In genomic region chr2:176132397-176133086, GRCh38 we compare ENCODE assay signal across 10 cellular contexts. TPM values are rescaled to one million over a fixed set of nuclear protein-coding genes. Genes with fewer than 3 reads are reported as not detected.
A peak's percentile ranks its signal among the peaks of the same experiment; 100 is the strongest.
DNase-seq lines count a peak whose midpoint lies in the region; ATAC-seq, FAIRE-seq and TF ChIP-seq lines count a peak whose summit lies in the region.
"Had no signal": no experiment of that assay in that cellular context is flagged by ENCODE, and none has a peak within 500 bp of the region (broad histone marks: within the 10 kb centered on the region; RNA-seq: fewer than 3 reads in every experiment).

No MANE protein-coding gene starts in this region.

- H2BK15ac ChIP-seq in mesenchymal stem cell (ENCODE audit: low read depth, poor library complexity, severe bottlenecking): no peak overlapping the region

- intact Hi-C loops in HepG2 (cut with micrococcal nuclease; ENCODE audit: unreplicated experiment) (no loop called here), right lobe of liver (cut with DNase I) (no loop called here), uterus (cut with DNase I; ENCODE audit: low total_unique reads) (no loop called here)

- H3K4me1 ChIP-seq in HepG2 (ENCODE audit: insufficient read depth, low read length) (no peaks in the 10 kb centered on the region), right lobe of liver (peaks cover 0 to 12% (median 0%) of the 10 kb centered on the region in 4 donors), mesenchymal stem cell (ENCODE audit: control insufficient read depth, insufficient read depth, low read depth, low read length) (peaks cover 22% of the 10 kb centered on the region), uterus (peaks cover 0 to 15% of the 10 kb centered on the region in 2 donors)

- TF ChIP-seq EP300 in HepG2 (IDR thresholded peaks at IDR 0.05; ENCODE audit: low read depth in 2 of 2, low read length in 2 of 2): no peak
- no peak for TF ChIP-seq EP300 in HepG2 (CRISPR knock-in tag; IDR thresholded peaks at IDR 0.05; ENCODE audit: borderline replicate concordance)

- H3K27me3 ChIP-seq in HepG2 (ENCODE audit: control insufficient read depth in 1 of 2, insufficient read depth in 2 of 2, low read length in 2 of 2) (peaks cover 12 to 87% of the 10 kb centered on the region in 2 experiments), right lobe of liver (peaks cover 29 to 79% of the 10 kb centered on the region in 2 donors), mesenchymal stem cell (ENCODE audit: control insufficient read depth in 1 of 2, insufficient read depth in 1 of 2, low read length in 2 of 2) (peaks cover 0 to 70% of the 10 kb centered on the region in 2 experiments), uterus (no peaks in the 10 kb centered on the region)

- DNase-seq in HepG2 (ENCODE audit: low spot score): no peak
- no peak for DNase-seq in right lobe of liver
- no peak for DNase-seq in activated naive CD8-positive, alpha-beta T cell treated with anti-CD3 and anti-CD28 coated beads, Interleukin-2, amount 50 U/mL, for 24 hours
- peak; percentile 21 for DNase-seq in mesenchymal stem cell
- DNase-seq in uterus: peak in 1 of 2 donors; percentile 53
- DNase-seq in NOMO-1 treated with dmso at 0.1 percent for 144 hours (lab: John Stamatoyannopoulos, UW; ENCODE audit: unreplicated experiment): no peak

- no peak overlapping the region for H3K18ac ChIP-seq in mesenchymal stem cell (ENCODE audit: low read depth in 1 of 2, low read length in 2 of 2)

- H2AFZ ChIP-seq in HepG2 (ENCODE audit: low read length): no peak overlapping the region
- no peak overlapping the region for H2AFZ ChIP-seq in mesenchymal stem cell (ENCODE audit: low read depth, low read length)

- in situ Hi-C loops in HepG2 (cut with HindIII; ENCODE audit: extremely low pct_ligation_motif_present, low pct_unique_long_range_greater_than_20kb): no loop called here

- no peak for TF ChIP-seq POLR2A in HepG2 (IDR thresholded peaks at IDR 0.05; ENCODE audit: insufficient read depth in 1 of 2, low read depth in 2 of 2, low read length in 2 of 2)
- TF ChIP-seq POLR2A in right lobe of liver (IDR thresholded peaks at IDR 0.05): no peak
- peak in 1 of 2 donors; percentile 21 for TF ChIP-seq POLR2A in uterus (IDR thresholded peaks at IDR 0.05)

- no peak for TF ChIP-seq CTCF in HepG2 (CRISPR knock-in tag; IDR thresholded peaks at IDR 0.05)
- TF ChIP-seq CTCF in right lobe of liver (IDR thresholded peaks at IDR 0.05): no peak
- no peak for TF ChIP-seq CTCF in uterus (IDR thresholded peaks at IDR 0.05)

- no peak overlapping the region for H3K27ac ChIP-seq in HepG2 (ENCODE audit: extremely low read length, insufficient read depth, low read length)
- no peak overlapping the region for H3K27ac ChIP-seq in right lobe of liver
- peak overlapping the region; percentile 23 for H3K27ac ChIP-seq in mesenchymal stem cell (ENCODE audit: low read length, poor library complexity, severe bottlenecking)
- H3K27ac ChIP-seq in uterus: peak overlapping the region; percentile 98 to 99
- H3K27ac ChIP-seq: SK-N-MC had no signal

- WGBS in HepG2 (ENCODE audit: low lambda C conversion rate): 30% methylated on average over 28 of the region's 28 CpGs
- 5% methylated on average over 28 of the region's 28 CpGs for WGBS in right lobe of liver (ENCODE audit: insufficient coverage, low coverage, low lambda C conversion rate, missing lambda C conversion rate)
- WGBS in mesenchymal stem cell: 5% methylated on average over 28 of the region's 28 CpGs

- no peaks in the 10 kb centered on the region for H4K20me1 ChIP-seq in HepG2 (ENCODE audit: insufficient read depth, low read length)

- no peak overlapping the region for H3K14ac ChIP-seq in mesenchymal stem cell (ENCODE audit: low read length in 2 of 2)

- H3K9ac ChIP-seq in HepG2 (ENCODE audit: insufficient read depth, low read depth, low read length): no peak overlapping the region
- H3K9ac ChIP-seq in mesenchymal stem cell (ENCODE audit: low read length): peak overlapping the region; percentile 96

- H3K36me3 Mint-ChIP-seq in activated naive CD8-positive, alpha-beta T cell treated with anti-CD3 and anti-CD28 coated beads, Interleukin-2, amount 50 U/mL, for 24 hours (ENCODE audit: low read depth): no peaks in the 10 kb centered on the region

- no peak overlapping the region for H2BK12ac ChIP-seq in mesenchymal stem cell (ENCODE audit: low read length in 2 of 2)

- TF ChIP-seq RAD21 in HepG2 (CRISPR knock-in tag; IDR thresholded peaks at IDR 0.05): no peak

- H3K79me1 ChIP-seq in mesenchymal stem cell (replicated peaks; ENCODE audit: low read length, poor library complexity, severe bottlenecking): peaks cover 2% of the 10 kb centered on the region

- peaks cover 38% of the 10 kb centered on the region for H3K4me1 Mint-ChIP-seq in activated naive CD8-positive, alpha-beta T cell treated with anti-CD3 and anti-CD28 coated beads, Interleukin-2, amount 50 U/mL, for 24 hours

- ATAC-seq in HepG2 (no peak), right lobe of liver (no peak), HG03520 (IDR thresholded peaks at IDR 0.05; ENCODE audit: unreplicated experiment) (no peak), GM18498 (IDR thresholded peaks at IDR 0.05; ENCODE audit: unreplicated experiment) (no peak)
- no peak for ATAC-seq in activated naive CD8-positive, alpha-beta T cell treated with anti-CD3 and anti-CD28 coated beads, Interleukin-2, amount 50 U/mL, for 24 hours
- ATAC-seq: left lobe of liver had no signal

- CTCF ChIA-PET in HepG2 (lab: Yijun Ruan, JAX; ENCODE audit: low intra/inter-chr PET ratio, low total read pairs): no interaction called here

- no peak overlapping the region for H2AK5ac ChIP-seq in mesenchymal stem cell (ENCODE audit: low read length, severe bottlenecking)

- H3K4me2 ChIP-seq in HepG2 (ENCODE audit: low read depth, low read length) (peak overlapping the region; percentile 51), mesenchymal stem cell (ENCODE audit: low read length, poor library complexity, severe bottlenecking) (peak overlapping the region; percentile 73)

- H3K23ac ChIP-seq in mesenchymal stem cell (ENCODE audit: low read length in 2 of 2): no peak overlapping the region

- H2BK5ac ChIP-seq in mesenchymal stem cell (ENCODE audit: low read depth, low read length, poor library complexity, severe bottlenecking): no peak overlapping the region

- POLR2A ChIA-PET in HepG2 (lab: Yijun Ruan, JAX): no interaction called here

- H3K27me3 Mint-ChIP-seq in activated naive CD8-positive, alpha-beta T cell treated with anti-CD3 and anti-CD28 coated beads, Interleukin-2, amount 50 U/mL, for 24 hours: peaks cover 81% of the 10 kb centered on the region

- H3K4me3 ChIP-seq in HepG2 (replicated peaks in 1 of 3; ENCODE audit: insufficient read depth in 1 of 3, low read depth in 2 of 3, low read length in 3 of 3): peak overlapping the region in 1 of 3 experiments; percentile 8; a peak in 1 of 6 replicates
- no peak overlapping the region for H3K4me3 ChIP-seq in right lobe of liver
- peak overlapping the region; percentile 18 to 82 for H3K4me3 ChIP-seq in mesenchymal stem cell (ENCODE audit: insufficient read depth in 1 of 2, low read depth in 1 of 2, low read length in 2 of 2)
- H3K4me3 ChIP-seq in uterus: peak overlapping the region; percentile 62 to 78
- H3K4me3 ChIP-seq: SK-N-MC had no signal

- peak overlapping the region; percentile 64 for H3K27ac Mint-ChIP-seq in activated naive CD8-positive, alpha-beta T cell treated with anti-CD3 and anti-CD28 coated beads, Interleukin-2, amount 50 U/mL, for 24 hours

- FAIRE-seq in HepG2 (lab: Jason Lieb, UNC): no peak

- no peak overlapping the region for H4K8ac ChIP-seq in mesenchymal stem cell (ENCODE audit: low read length)

- no peaks in the 10 kb centered on the region for H3K79me2 ChIP-seq in HepG2 (ENCODE audit: insufficient read depth, low read length)

- H3K4me3 Mint-ChIP-seq in activated naive CD8-positive, alpha-beta T cell treated with anti-CD3 and anti-CD28 coated beads, Interleukin-2, amount 50 U/mL, for 24 hours: peak overlapping the region; percentile 78

- no peak overlapping the region for H4K91ac ChIP-seq in mesenchymal stem cell (ENCODE audit: low read length)

- H3K4ac ChIP-seq in mesenchymal stem cell (ENCODE audit: low read depth in 1 of 2, low read length in 2 of 2): no peak overlapping the region

- BruUV-seq in HepG2 (replicated peaks; lab: Mats Ljungman, UMichigan): no TSS peak

- peaks cover 4% of the 10 kb centered on the region for H3K9me3 Mint-ChIP-seq in activated naive CD8-positive, alpha-beta T cell treated with anti-CD3 and anti-CD28 coated beads, Interleukin-2, amount 50 U/mL, for 24 hours

- no peak overlapping the region for H2BK120ac ChIP-seq in mesenchymal stem cell (ENCODE audit: low read depth, low read length)

- H3K9me3 ChIP-seq in HepG2 (ENCODE audit: low read length) (no peaks in the 10 kb centered on the region), right lobe of liver (no peaks in the 10 kb centered on the region), mesenchymal stem cell (ENCODE audit: control insufficient read depth, low read length) (no peaks in the 10 kb centered on the region), uterus (no peaks in the 10 kb centered on the region)

- H3K36me3 ChIP-seq in HepG2 (replicated peaks in 1 of 2; ENCODE audit: control insufficient read depth in 1 of 2, insufficient read depth in 2 of 2, low read length in 2 of 2) (no peaks in the 10 kb centered on the region), right lobe of liver (no peaks in the 10 kb centered on the region), mesenchymal stem cell (ENCODE audit: control insufficient read depth in 1 of 2, insufficient read depth in 2 of 2, low read depth in 1 of 2, low read length in 2 of 2) (no peaks in the 10 kb centered on the region), uterus (no peaks in the 10 kb centered on the region)

RNA-seq across cellular contexts. Expression of gene HOXD8, which starts 3.0 kb away (rescaled TPM):
- total RNA-seq in HepG2 (2016; rRNA removed; fragmentation: Illumina TruSeq; extraction: Trizol) (not detected in 2 replicates), right lobe of liver (under 1 TPM in 1 of 6 experiments, not detected in 5; 0.74 TPM), uterus (10 to 100 TPM; 25.8 to 75.6 (median 48.0) TPM)
- not detected in 2 replicates for total RNA-seq in HepG2 (2016; cell fraction: cytosol; rRNA removed; fragmentation: Illumina TruSeq; extraction: Trizol; ENCODE audit: low read depth)
- not detected in 2 replicates for total RNA-seq in HepG2 (2016; cell fraction: insoluble cytoplasmic fraction; rRNA removed; fragmentation: Illumina TruSeq; extraction: Trizol)
- total RNA-seq in HepG2 (2016; cell fraction: membrane; rRNA removed; fragmentation: Illumina TruSeq; extraction: Trizol): not detected in 2 replicates
- total RNA-seq in HepG2 (2016; cell fraction: nucleus; rRNA removed; fragmentation: Illumina TruSeq; extraction: Trizol): not detected in 2 replicates
- not detected in 2 replicates for polyA plus RNA-seq in HepG2 (2011; rRNA removed)
- polyA plus RNA-seq in HepG2 (2011; cell fraction: cytosol; rRNA removed): not detected in 2 replicates
- not detected in 2 replicates for polyA plus RNA-seq in HepG2 (2011; cell fraction: nucleus; rRNA removed)
- not detected in 2 replicates for polyA plus RNA-seq in HepG2 (2012)
- not detected in 2 replicates for polyA plus RNA-seq in HepG2 (2016; cell fraction: cytosol; fragmentation: Illumina TruSeq; extraction: Trizol; ENCODE audit: low read depth)
- polyA plus RNA-seq in HepG2 (2016; cell fraction: insoluble cytoplasmic fraction; fragmentation: Illumina TruSeq; extraction: Trizol; ENCODE audit: low read depth): not detected in 2 replicates
- not detected in 2 replicates for polyA plus RNA-seq in HepG2 (2016; cell fraction: membrane; fragmentation: Illumina TruSeq; extraction: Trizol; ENCODE audit: low read depth)
- polyA plus RNA-seq in HepG2 (2016; cell fraction: nucleus; fragmentation: Illumina TruSeq; extraction: Trizol; ENCODE audit: insufficient read depth, low read depth): not detected in 2 replicates
- polyA minus RNA-seq in HepG2 (2011; rRNA and poly(A)+ RNA removed; ENCODE audit: low replicate concordance): not detected in 2 replicates
- polyA minus RNA-seq in HepG2 (2011; cell fraction: cytosol; rRNA and poly(A)+ RNA removed): not detected in 2 replicates
- not detected in 2 replicates for polyA minus RNA-seq in HepG2 (2011; cell fraction: nucleus; rRNA and poly(A)+ RNA removed)
- 0.11 TPM for polyA plus RNA-seq in mesenchymal stem cell (2013, experiment 1 of 2)
- 0.19 TPM for polyA plus RNA-seq in mesenchymal stem cell (2013, experiment 2 of 2)
- total RNA-seq: left lobe of liver had no signal

RNA-seq across cellular contexts. Expression of gene HOXD9, which starts 10.0 kb away (rescaled TPM):
- total RNA-seq in HepG2 (2016; rRNA removed; fragmentation: Illumina TruSeq; extraction: Trizol): not detected in 2 replicates
- total RNA-seq in HepG2 (2016; cell fraction: cytosol; rRNA removed; fragmentation: Illumina TruSeq; extraction: Trizol; ENCODE audit: low read depth): not detected in 2 replicates
- not detected in 2 replicates for total RNA-seq in HepG2 (2016; cell fraction: insoluble cytoplasmic fraction; rRNA removed; fragmentation: Illumina TruSeq; extraction: Trizol)
- not detected in 2 replicates for total RNA-seq in HepG2 (2016; cell fraction: membrane; rRNA removed; fragmentation: Illumina TruSeq; extraction: Trizol)
- total RNA-seq in HepG2 (2016; cell fraction: nucleus; rRNA removed; fragmentation: Illumina TruSeq; extraction: Trizol): not detected in 2 replicates
- not detected in 2 replicates for polyA plus RNA-seq in HepG2 (2011; rRNA removed)
- not detected in 2 replicates for polyA plus RNA-seq in HepG2 (2011; cell fraction: cytosol; rRNA removed)
- not detected in 2 replicates for polyA plus RNA-seq in HepG2 (2011; cell fraction: nucleus; rRNA removed)
- not detected in 2 replicates for polyA plus RNA-seq in HepG2 (2012)
- not detected in 2 replicates for polyA plus RNA-seq in HepG2 (2016; cell fraction: cytosol; fragmentation: Illumina TruSeq; extraction: Trizol; ENCODE audit: low read depth)
- polyA plus RNA-seq in HepG2 (2016; cell fraction: insoluble cytoplasmic fraction; fragmentation: Illumina TruSeq; extraction: Trizol; ENCODE audit: low read depth): not detected in 2 replicates
- polyA plus RNA-seq in HepG2 (2016; cell fraction: membrane; fragmentation: Illumina TruSeq; extraction: Trizol; ENCODE audit: low read depth): not detected in 2 replicates
- polyA plus RNA-seq in HepG2 (2016; cell fraction: nucleus; fragmentation: Illumina TruSeq; extraction: Trizol; ENCODE audit: insufficient read depth, low read depth): not detected in 2 replicates
- 0.61 TPM in 1 of 2 replicates, not detected in the other for polyA minus RNA-seq in HepG2 (2011; rRNA and poly(A)+ RNA removed; ENCODE audit: low replicate concordance)
- not detected in 2 replicates for polyA minus RNA-seq in HepG2 (2011; cell fraction: cytosol; rRNA and poly(A)+ RNA removed)
- not detected in 2 replicates for polyA minus RNA-seq in HepG2 (2011; cell fraction: nucleus; rRNA and poly(A)+ RNA removed)
- total RNA-seq in right lobe of liver: under 1 TPM in 1 of 6 experiments, not detected in 5; 0.25 TPM
- not detected for polyA plus RNA-seq in mesenchymal stem cell (2013, experiment 1 of 2)
- polyA plus RNA-seq in mesenchymal stem cell (2013, experiment 2 of 2): not detected
- 10 to 100 TPM in 3 of 4 donors, 1 to 10 TPM in 1; 3.8 to 78.1 (median 46.4) TPM for total RNA-seq in uterus
- total RNA-seq: left lobe of liver had no signal

RNA-seq across cellular contexts. Expression of gene HOXD10, which starts 16.0 kb away (rescaled TPM):
- total RNA-seq in HepG2 (2016; rRNA removed; fragmentation: Illumina TruSeq; extraction: Trizol): not detected in 2 replicates
- not detected in 2 replicates for total RNA-seq in HepG2 (2016; cell fraction: cytosol; rRNA removed; fragmentation: Illumina TruSeq; extraction: Trizol; ENCODE audit: low read depth)
- not detected in 2 replicates for total RNA-seq in HepG2 (2016; cell fraction: insoluble cytoplasmic fraction; rRNA removed; fragmentation: Illumina TruSeq; extraction: Trizol)
- total RNA-seq in HepG2 (2016; cell fraction: membrane; rRNA removed; fragmentation: Illumina TruSeq; extraction: Trizol): not detected in 2 replicates
- total RNA-seq in HepG2 (2016; cell fraction: nucleus; rRNA removed; fragmentation: Illumina TruSeq; extraction: Trizol): not detected in 2 replicates
- polyA plus RNA-seq in HepG2 (2011; rRNA removed): not detected in 2 replicates
- polyA plus RNA-seq in HepG2 (2011; cell fraction: cytosol; rRNA removed): not detected in 2 replicates
- polyA plus RNA-seq in HepG2 (2011; cell fraction: nucleus; rRNA removed): not detected in 2 replicates
- polyA plus RNA-seq in HepG2 (2012): not detected in 2 replicates
- polyA plus RNA-seq in HepG2 (2016; cell fraction: cytosol; fragmentation: Illumina TruSeq; extraction: Trizol; ENCODE audit: low read depth): not detected in 2 replicates
- polyA plus RNA-seq in HepG2 (2016; cell fraction: insoluble cytoplasmic fraction; fragmentation: Illumina TruSeq; extraction: Trizol; ENCODE audit: low read depth): not detected in 2 replicates
- polyA plus RNA-seq in HepG2 (2016; cell fraction: membrane; fragmentation: Illumina TruSeq; extraction: Trizol; ENCODE audit: low read depth): not detected in 2 replicates
- polyA plus RNA-seq in HepG2 (2016; cell fraction: nucleus; fragmentation: Illumina TruSeq; extraction: Trizol; ENCODE audit: insufficient read depth, low read depth): not detected in 2 replicates
- not detected in 2 replicates for polyA minus RNA-seq in HepG2 (2011; rRNA and poly(A)+ RNA removed; ENCODE audit: low replicate concordance)
- polyA minus RNA-seq in HepG2 (2011; cell fraction: cytosol; rRNA and poly(A)+ RNA removed): not detected in 2 replicates
- polyA minus RNA-seq in HepG2 (2011; cell fraction: nucleus; rRNA and poly(A)+ RNA removed): not detected in 2 replicates
- not detected for total RNA-seq in right lobe of liver
- not detected for polyA plus RNA-seq in mesenchymal stem cell (2013, experiment 1 of 2)
- not detected for polyA plus RNA-seq in mesenchymal stem cell (2013, experiment 2 of 2)
- 10 to 100 TPM in 3 of 4 donors, 1 to 10 TPM in 1; 6.8 to 81.0 (median 53.6) TPM for total RNA-seq in uterus
- total RNA-seq: left lobe of liver had no signal

RNA-seq across cellular contexts. Expression of gene HOXD4, which starts 18.8 kb away (rescaled TPM):
- total RNA-seq in HepG2 (2016; rRNA removed; fragmentation: Illumina TruSeq; extraction: Trizol) (0.31 TPM in 1 of 2 replicates, not detected in the other), right lobe of liver (not detected), uterus (10 to 100 TPM in 2 of 4 donors, 1 to 10 TPM in 2; 6.8 to 41.6 (median 13.0) TPM)
- not detected in 2 replicates for total RNA-seq in HepG2 (2016; cell fraction: cytosol; rRNA removed; fragmentation: Illumina TruSeq; extraction: Trizol; ENCODE audit: low read depth)
- total RNA-seq in HepG2 (2016; cell fraction: insoluble cytoplasmic fraction; rRNA removed; fragmentation: Illumina TruSeq; extraction: Trizol): 0.19 TPM in 1 of 2 replicates, not detected in the other
- total RNA-seq in HepG2 (2016; cell fraction: membrane; rRNA removed; fragmentation: Illumina TruSeq; extraction: Trizol): 0.12 TPM in 1 of 2 replicates, not detected in the other
- 0.34 TPM in 1 of 2 replicates, not detected in the other for total RNA-seq in HepG2 (2016; cell fraction: nucleus; rRNA removed; fragmentation: Illumina TruSeq; extraction: Trizol)
- polyA plus RNA-seq in HepG2 (2011; rRNA removed): not detected in 2 replicates
- not detected in 2 replicates for polyA plus RNA-seq in HepG2 (2011; cell fraction: cytosol; rRNA removed)
- not detected in 2 replicates for polyA plus RNA-seq in HepG2 (2011; cell fraction: nucleus; rRNA removed)
- not detected in 2 replicates for polyA plus RNA-seq in HepG2 (2012)
- polyA plus RNA-seq in HepG2 (2016; cell fraction: cytosol; fragmentation: Illumina TruSeq; extraction: Trizol; ENCODE audit: low read depth): 0.15 TPM in 1 of 2 replicates, not detected in the other
- polyA plus RNA-seq in HepG2 (2016; cell fraction: insoluble cytoplasmic fraction; fragmentation: Illumina TruSeq; extraction: Trizol; ENCODE audit: low read depth): not detected in 2 replicates
- 0.10 and 0.17 TPM in 2 replicates for polyA plus RNA-seq in HepG2 (2016; cell fraction: membrane; fragmentation: Illumina TruSeq; extraction: Trizol; ENCODE audit: low read depth)
- polyA plus RNA-seq in HepG2 (2016; cell fraction: nucleus; fragmentation: Illumina TruSeq; extraction: Trizol; ENCODE audit: insufficient read depth, low read depth): 0.43 and 1.4 TPM in 2 replicates
- polyA minus RNA-seq in HepG2 (2011; rRNA and poly(A)+ RNA removed; ENCODE audit: low replicate concordance): not detected in 2 replicates
- not detected in 2 replicates for polyA minus RNA-seq in HepG2 (2011; cell fraction: cytosol; rRNA and poly(A)+ RNA removed)
- not detected in 2 replicates for polyA minus RNA-seq in HepG2 (2011; cell fraction: nucleus; rRNA and poly(A)+ RNA removed)
- 0.07 TPM for polyA plus RNA-seq in mesenchymal stem cell (2013, experiment 1 of 2)
- polyA plus RNA-seq in mesenchymal stem cell (2013, experiment 2 of 2): not detected
- total RNA-seq: left lobe of liver had no signal

RNA-seq across cellular contexts. Expression of gene HOXD3, which starts 24.6 kb away (rescaled TPM):
- total RNA-seq in HepG2 (2016; rRNA removed; fragmentation: Illumina TruSeq; extraction: Trizol) (0.08 and 0.09 TPM in 2 replicates), right lobe of liver (not detected), uterus (10 to 100 TPM; 14.7 to 61.2 (median 22.7) TPM)
- total RNA-seq in HepG2 (2016; cell fraction: cytosol; rRNA removed; fragmentation: Illumina TruSeq; extraction: Trizol; ENCODE audit: low read depth): not detected in 2 replicates
- total RNA-seq in HepG2 (2016; cell fraction: insoluble cytoplasmic fraction; rRNA removed; fragmentation: Illumina TruSeq; extraction: Trizol): 0.04 TPM in 1 of 2 replicates, not detected in the other
- 0.06 and 0.14 TPM in 2 replicates for total RNA-seq in HepG2 (2016; cell fraction: membrane; rRNA removed; fragmentation: Illumina TruSeq; extraction: Trizol)
- total RNA-seq in HepG2 (2016; cell fraction: nucleus; rRNA removed; fragmentation: Illumina TruSeq; extraction: Trizol): 0.19 TPM in 1 of 2 replicates, not detected in the other
- polyA plus RNA-seq in HepG2 (2011; rRNA removed): 0.05 TPM in 1 of 2 replicates, not detected in the other
- polyA plus RNA-seq in HepG2 (2011; cell fraction: cytosol; rRNA removed): not detected in 2 replicates
- polyA plus RNA-seq in HepG2 (2011; cell fraction: nucleus; rRNA removed): 0.07 TPM in 1 of 2 replicates, not detected in the other
- 0.09 TPM in 1 of 2 replicates, not detected in the other for polyA plus RNA-seq in HepG2 (2012)
- not detected in 2 replicates for polyA plus RNA-seq in HepG2 (2016; cell fraction: cytosol; fragmentation: Illumina TruSeq; extraction: Trizol; ENCODE audit: low read depth)
- polyA plus RNA-seq in HepG2 (2016; cell fraction: insoluble cytoplasmic fraction; fragmentation: Illumina TruSeq; extraction: Trizol; ENCODE audit: low read depth): 0.28 TPM in 1 of 2 replicates, not detected in the other
- polyA plus RNA-seq in HepG2 (2016; cell fraction: membrane; fragmentation: Illumina TruSeq; extraction: Trizol; ENCODE audit: low read depth): 0.07 TPM in 1 of 2 replicates, not detected in the other
- polyA plus RNA-seq in HepG2 (2016; cell fraction: nucleus; fragmentation: Illumina TruSeq; extraction: Trizol; ENCODE audit: insufficient read depth, low read depth): not detected in 2 replicates
- not detected in 2 replicates for polyA minus RNA-seq in HepG2 (2011; rRNA and poly(A)+ RNA removed; ENCODE audit: low replicate concordance)
- not detected in 2 replicates for polyA minus RNA-seq in HepG2 (2011; cell fraction: cytosol; rRNA and poly(A)+ RNA removed)
- polyA minus RNA-seq in HepG2 (2011; cell fraction: nucleus; rRNA and poly(A)+ RNA removed): not detected in 2 replicates
- polyA plus RNA-seq in mesenchymal stem cell (2013, experiment 1 of 2): not detected
- not detected for polyA plus RNA-seq in mesenchymal stem cell (2013, experiment 2 of 2)
- total RNA-seq: left lobe of liver had no signal

Comparison
In these comparisons a context has a peak if more than half of its experiments do, and no peak if none do; other contexts are left out.
1. H3K27ac ChIP-seq: peak in mesenchymal stem cell (single experiment) and uterus (2 of 2); none in HepG2 (single experiment) and right lobe of liver (0 of 3).
2. H3K4me3 ChIP-seq: peak in mesenchymal stem cell (2 of 2) and uterus (2 of 2); none in right lobe of liver (0 of 3).
3. RNA of gene HOXD8, which starts 3.0 kb away (total RNA-seq): 25.8 to 75.6 TPM in uterus; 0.74 TPM in right lobe of liver and not detected in HepG2; every median in the first group is over 10 times any median in the second.
4. RNA of gene HOXD10, which starts 16.0 kb away (total RNA-seq): 6.8 to 81.0 TPM in uterus; not detected in HepG2 and not detected in right lobe of liver; every median in the first group is over 4 times any median in the second.